10 cellular contexts compared by ENCODE assay signal in genomic region chr7:116138202-116138801, GRCh38.
DNase-seq lines count a peak whose midpoint lies in the region; ATAC-seq, FAIRE-seq and TF ChIP-seq lines count a peak whose summit lies in the region.
"Had no signal": no experiment of that assay in that cellular context is flagged by ENCODE, and none has a peak within 500 bp of the region (broad histone marks: within the 10 kb centered on the region; RNA-seq: fewer than 3 reads in every experiment).

No MANE protein-coding gene starts in this region.

- H3K27ac ChIP-seq in GM23338 (ENCODE audit: low read depth): no peak overlapping the region
- H3K27ac ChIP-seq: skin epidermis had no signal

- no peak overlapping the region for H3K27ac Mint-ChIP-seq in GM23338
- no peak overlapping the region for H3K27ac Mint-ChIP-seq in endothelial cell (ENCODE audit: unreplicated experiment)

- H3K79me2 ChIP-seq in GM23338 (replicated peaks; ENCODE audit: insufficient read depth): no peaks in the 10 kb centered on the region

- no peaks in the 10 kb centered on the region for H4K20me1 ChIP-seq in GM23338 (replicated peaks; ENCODE audit: insufficient read depth)

- H2AFZ ChIP-seq in GM23338: no peak overlapping the region

- no peaks in the 10 kb centered on the region for H3K36me3 Mint-ChIP-seq in GM23338 (ENCODE audit: low read depth)
- no peaks in the 10 kb centered on the region for H3K36me3 Mint-ChIP-seq in endothelial cell (ENCODE audit: low read depth, unreplicated experiment)
- H3K36me3 Mint-ChIP-seq: IgD-negative memory B cell had no signal

- H3K9me3 Mint-ChIP-seq in GM23338 (no peaks in the 10 kb centered on the region), endothelial cell (ENCODE audit: unreplicated experiment) (no peaks in the 10 kb centered on the region)
- H3K9me3 Mint-ChIP-seq: IgD-negative memory B cell had no signal

- H3F3A ChIP-seq in GM23338 (replicated peaks; ENCODE audit: low read depth): no peaks in the 10 kb centered on the region

- peak; percentile 85 to 90 for TF ChIP-seq CTCF in GM23338 (conservative IDR thresholded peaks at IDR 0.05; ENCODE audit: low read depth in 2 of 2)
- TF ChIP-seq CTCF in endothelial cell (IDR thresholded peaks at IDR 0.05; ENCODE audit: unreplicated experiment): peak; percentile 69

- H3K4me1 Mint-ChIP-seq in GM23338 (no peaks in the 10 kb centered on the region), endothelial cell (ENCODE audit: unreplicated experiment) (peaks cover 10% of the 10 kb centered on the region)

- peak; percentile 85 for ATAC-seq in GM23338

- no peak overlapping the region for H3K4me3 Mint-ChIP-seq in GM23338
- H3K4me3 Mint-ChIP-seq in endothelial cell (ENCODE audit: unreplicated experiment): no peak overlapping the region
- H3K4me3 Mint-ChIP-seq: IgD-negative memory B cell had no signal

- no peaks in the 10 kb centered on the region for H3K9me2 ChIP-seq in GM23338 (ENCODE audit: insufficient read depth)

- FAIRE-seq in G401.6 (lab: Jason Lieb, UNC): peak; percentile 80

- no peaks in the 10 kb centered on the region for H3K27me3 ChIP-seq in GM23338 (ENCODE audit: insufficient read depth)

- H3K4me2 ChIP-seq in GM23338: no peak overlapping the region

- H3K4me3 ChIP-seq in GM23338: no peak overlapping the region
- H3K4me3 ChIP-seq in Jurkat, Clone E6-1 (ENCODE audit: low read length): no peak overlapping the region
- H3K4me3 ChIP-seq: skin epidermis had no signal

- H3K27me3 Mint-ChIP-seq in GM23338 (ENCODE audit: insufficient read depth, low read depth, poor library complexity) (no peaks in the 10 kb centered on the region), endothelial cell (ENCODE audit: unreplicated experiment) (no peaks in the 10 kb centered on the region)
- H3K27me3 Mint-ChIP-seq: IgD-negative memory B cell had no signal

- DNase-seq in A172 (ENCODE audit: low spot score) (peak; percentile 69), GM23338 (ENCODE audit: low spot score) (peak; percentile 77), RPMI7951 (ENCODE audit: low read depth) (peak; percentile 73), endothelial cell (ENCODE audit: low spot score) (peak; percentile 16), midbrain (lab: John Stamatoyannopoulos, UW) (peak; percentile 74)
- DNase-seq in Jurkat, Clone E6-1 (ENCODE audit: low read depth, low spot score): peak; percentile 72
- no peak for DNase-seq in activated effector memory CD4-positive, alpha-beta T cell treated with anti-CD3 and anti-CD28 coated beads, Interleukin-2, amount 50 U/mL, for 16 hours

- no peaks in the 10 kb centered on the region for H3K36me3 ChIP-seq in GM23338 (ENCODE audit: insufficient read depth)

- no peaks in the 10 kb centered on the region for H3K4me1 ChIP-seq in GM23338 (ENCODE audit: insufficient read depth)

TF ChIP-seq in GM23338, 12 proteins besides CTCF, POLR2A, EP300 and RAD21:
- TF ChIP-seq ZNF331 (CRISPR knock-in tag; IDR thresholded peaks at IDR 0.05; ENCODE audit: low read depth): no peak
- peak; percentile 44; the same call in 1 of the 2 replicates for TF ChIP-seq CREB1 (CRISPR knock-in tag; IDR thresholded peaks at IDR 0.05; ENCODE audit: low read depth)
- no peak for TF ChIP-seq STAT1 (IDR thresholded peaks at IDR 0.05; ENCODE audit: unreplicated experiment)
